In genomic region chr18:32468147-32468845, GRCh38 we compare ENCODE assay signal across 8 cellular contexts. TPM values are rescaled to one million over a fixed set of nuclear protein-coding genes. Genes with fewer than 3 reads are reported as not detected.
A peak's percentile ranks its signal among the peaks of the same experiment; 100 is the strongest.
DNase-seq lines count a peak whose midpoint lies in the region; ATAC-seq and TF ChIP-seq lines count a peak whose summit lies in the region.
"Had no signal": no experiment of that assay in that cellular context is flagged by ENCODE, and none has a peak within 500 bp of the region (broad histone marks: within the 10 kb centered on the region; RNA-seq: fewer than 3 reads in every experiment).

No MANE protein-coding gene starts in this region.

- H3F3A ChIP-seq in Loucy (ENCODE audit: low read depth), result no peaks in the 10 kb centered on the region

- no peaks in the 10 kb centered on the region for H4K20me1 ChIP-seq in Loucy (ENCODE audit: insufficient read depth, low read length, poor library complexity, severe bottlenecking)

- no peak for TF ChIP-seq POLR2A in right lobe of liver (IDR thresholded peaks at IDR 0.05)

- no peaks in the 10 kb centered on the region for H3K9me3 ChIP-seq in Loucy (ENCODE audit: insufficient read depth, low read depth, low read length)
- H3K9me3 ChIP-seq in right lobe of liver, result no peaks in the 10 kb centered on the region
- no peaks in the 10 kb centered on the region for H3K9me3 ChIP-seq in subcutaneous abdominal adipose tissue (ENCODE audit: control insufficient read depth in 5 of 5, low read length in 5 of 5)

- H3K4me2 ChIP-seq in Loucy (ENCODE audit: low read depth, low read length, poor library complexity, severe bottlenecking), result peak overlapping the region; percentile 68

- H3K4me3 Mint-ChIP-seq in brain, result peak overlapping the region; percentile 84 to 99 (median 94)

- no peak for DNase-seq in right lobe of liver
- no peak for DNase-seq in H4 (ENCODE audit: low spot score)
- no peak for DNase-seq in stimulated activated CD4-positive, alpha-beta T cell treated with anti-CD3 and anti-CD28 coated beads, Interleukin-4, amount 100 ng/mL, for 1 hour
- DNase-seq in SW480 (ENCODE audit: low spot score), result no peak
- DNase-seq: GDM1 had no signal

- intact Hi-C loops in right lobe of liver (cut with DNase I), result no loop called here

- no peaks in the 10 kb centered on the region for H3K9me2 ChIP-seq in Loucy (replicated peaks; ENCODE audit: low read depth, low read length)

- no peaks in the 10 kb centered on the region for H3K36me3 ChIP-seq in Loucy (ENCODE audit: insufficient read depth, low read length)
- H3K36me3 ChIP-seq in right lobe of liver, result no peaks in the 10 kb centered on the region
- H3K36me3 ChIP-seq in subcutaneous abdominal adipose tissue (ENCODE audit: control insufficient read depth in 5 of 5, insufficient read depth in 5 of 5, low read length in 5 of 5), result no peaks in the 10 kb centered on the region

- peaks cover 13% of the 10 kb centered on the region for H3K27me3 Mint-ChIP-seq in brain

- no peaks in the 10 kb centered on the region for H3K9me3 Mint-ChIP-seq in brain

- WGBS in right lobe of liver (ENCODE audit: insufficient coverage, low coverage, low lambda C conversion rate, missing lambda C conversion rate), result 21% methylated on average over 3 of the region's 3 CpGs

- H2AFZ ChIP-seq in Loucy (ENCODE audit: low read length), result peak overlapping the region; percentile 63; the same call in 1 of the 2 replicates

- H3K9ac ChIP-seq in Loucy (ENCODE audit: low read depth, low read length, poor library complexity, severe bottlenecking), result no peak overlapping the region
- H3K9ac ChIP-seq in subcutaneous abdominal adipose tissue (ENCODE audit: low read length in 5 of 5), result peak overlapping the region in 2 of 5 donors; percentile 41 to 70

- ATAC-seq in right lobe of liver, result no peak

- H3K36me3 Mint-ChIP-seq in brain, result peaks cover 7% of the 10 kb centered on the region

- H3K27ac Mint-ChIP-seq in brain, result peak overlapping the region in 4 of 5 experiments; percentile 35 to 93 (median 61)

- H3K27me3 ChIP-seq in Loucy (ENCODE audit: insufficient read depth, low read length, poor library complexity, severe bottlenecking) (peaks cover 5% of the 10 kb centered on the region), right lobe of liver (no peaks in the 10 kb centered on the region), subcutaneous abdominal adipose tissue (ENCODE audit: control insufficient read depth in 5 of 5, insufficient read depth in 4 of 5, low read length in 5 of 5) (no peaks in the 10 kb centered on the region)

- peaks cover 43% of the 10 kb centered on the region for H3K4me1 Mint-ChIP-seq in brain

- peaks cover 21% of the 10 kb centered on the region for H3K4me1 ChIP-seq in Loucy (ENCODE audit: insufficient read depth, low read length, poor library complexity, severe bottlenecking)
- peaks cover 0 to 18% (median 6%) of the 10 kb centered on the region in 4 donors for H3K4me1 ChIP-seq in right lobe of liver
- peaks cover 4 to 30% (median 27%) of the 10 kb centered on the region in 5 donors for H3K4me1 ChIP-seq in subcutaneous abdominal adipose tissue (ENCODE audit: control insufficient read depth in 5 of 5, insufficient read depth in 5 of 5, low read length in 5 of 5)

- TF ChIP-seq CTCF in Loucy (conservative IDR thresholded peaks at IDR 0.05; ENCODE audit: low read length), result no peak
- TF ChIP-seq CTCF in brain (conservative IDR thresholded peaks at IDR 0.05), result no peak
- TF ChIP-seq CTCF in right lobe of liver (IDR thresholded peaks at IDR 0.05), result no peak

- H3K4me3 ChIP-seq in Loucy (ENCODE audit: low read length, poor library complexity, severe bottlenecking), result peak overlapping the region; percentile 49
- peak overlapping the region; percentile 69 to 73 (median 73) for H3K4me3 ChIP-seq in right lobe of liver
- H3K4me3 ChIP-seq in subcutaneous abdominal adipose tissue (ENCODE audit: low read depth in 1 of 5, low read length in 5 of 5), result peak overlapping the region; percentile 62 to 82 (median 72)

- H3K27ac ChIP-seq in right lobe of liver (peak overlapping the region; percentile 9 to 89 (median 81)), subcutaneous abdominal adipose tissue (ENCODE audit: low read depth, low read length) (no peak overlapping the region)

- no peaks in the 10 kb centered on the region for H3K79me2 ChIP-seq in Loucy (ENCODE audit: insufficient read depth, low read length)

RNA-seq across cellular contexts. Expression of gene GAREM1, which starts 2.4 kb away (rescaled TPM):
- 4.4 TPM for polyA plus RNA-seq in brain (ENCODE audit: insufficient read depth, low read depth, low replicate concordance)
- total RNA-seq in right lobe of liver, result 10 to 100 TPM in 1 of 6 experiments, 1 to 10 TPM in 5; 5.5 to 11.3 (median 6.6) TPM
- 3.1 and 10.4 TPM in 2 replicates for total RNA-seq in H4 (2014; rRNA removed; shearing (Covaris generic))
